In the genomic region with DNA sequence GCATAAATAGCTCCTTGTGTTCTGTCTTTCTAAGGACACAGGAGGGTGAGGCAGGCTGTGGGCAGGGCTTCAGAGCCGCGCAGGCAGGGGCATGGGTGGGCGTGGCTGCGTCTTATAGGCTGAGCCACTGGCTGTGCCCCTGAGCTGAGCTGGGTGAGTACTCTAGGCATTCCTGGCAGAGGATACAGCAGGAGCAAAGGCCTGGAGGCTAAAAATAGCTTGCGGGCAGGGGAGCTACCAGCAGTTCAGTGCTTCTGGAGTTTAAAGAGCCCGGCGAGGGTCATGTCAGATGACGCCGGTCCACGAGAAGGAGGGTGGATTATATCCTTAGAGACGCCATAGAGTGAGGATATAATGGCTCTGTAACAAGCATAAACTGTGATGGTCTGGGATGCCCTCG, we compare ENCODE assay signal across 10 cellular contexts. TPM values are rescaled to one million over a fixed set of nuclear protein-coding genes. Genes with fewer than 3 reads are reported as not detected.
DNase-seq lines count a peak whose midpoint lies in the region; ATAC-seq and TF ChIP-seq lines count a peak whose summit lies in the region.
"Had no signal": no experiment of that assay in that cellular context is flagged by ENCODE, and none has a peak within 500 bp of the region (broad histone marks: within the 10 kb centered on the region; RNA-seq: fewer than 3 reads in every experiment).

No MANE protein-coding gene starts in this region.

- no peak overlapping the region for H3K14ac ChIP-seq in mesenchymal stem cell (ENCODE audit: low read length in 2 of 2)

- 53% methylated on average over 12 of the region's 12 CpGs for WGBS in mesenchymal stem cell

- no peak overlapping the region for H2BK15ac ChIP-seq in mesenchymal stem cell (ENCODE audit: low read depth, poor library complexity, severe bottlenecking)

- H3K36me3 ChIP-seq in mesenchymal stem cell (ENCODE audit: control insufficient read depth in 1 of 2, insufficient read depth in 2 of 2, low read depth in 1 of 2, low read length in 2 of 2), result no peaks in the 10 kb centered on the region

- H2BK12ac ChIP-seq in mesenchymal stem cell (ENCODE audit: low read length in 2 of 2), result no peak overlapping the region

- no peak overlapping the region for H4K91ac ChIP-seq in mesenchymal stem cell (ENCODE audit: low read length)

- no peaks in the 10 kb centered on the region for H3K79me1 ChIP-seq in mesenchymal stem cell (replicated peaks; ENCODE audit: low read length, poor library complexity, severe bottlenecking)

- no peak overlapping the region for H3K4ac ChIP-seq in mesenchymal stem cell (ENCODE audit: low read depth in 1 of 2, low read length in 2 of 2)

- H3K18ac ChIP-seq in mesenchymal stem cell (ENCODE audit: low read depth in 1 of 2, low read length in 2 of 2), result no peak overlapping the region

- peaks cover 4 to 75% of the 10 kb centered on the region in 2 experiments for H3K27me3 ChIP-seq in mesenchymal stem cell (ENCODE audit: control insufficient read depth in 1 of 2, insufficient read depth in 1 of 2, low read length in 2 of 2)

- no peak overlapping the region for H2BK120ac ChIP-seq in mesenchymal stem cell (ENCODE audit: low read depth, low read length)

- DNase-seq in COLO829 (ENCODE audit: low spot score) (peak; percentile 54), NCI-H510A (lab: John Stamatoyannopoulos, UW) (peak; percentile 82), epithelial cell of esophagus (ENCODE audit: low read depth) (peak; percentile 21), mesenchymal stem cell (peak; percentile 77), T-helper 17 cell (no peak), nephron progenitor cell (no peak)
- no peak for DNase-seq in activated T-helper 2 cell treated with anti-CD3 and anti-CD28 coated beads, Interferon-gamma antibody, Interleukin-2, Interleukin-4, amounts not matched to agents 10 μg/mL and 5 μg/mL and 100 μg/mL, durations not matched to agents 14 hours and 24 hours and 36 hours (ENCODE audit: low spot score)
- no peak for DNase-seq in effector CD8-positive, alpha-beta T cell (lab: John Stamatoyannopoulos, UW)
- DNase-seq: activated CD4-positive, alpha-beta T cell treated with anti-CD3 and anti-CD28 coated beads, Interleukin-2, amount 50 U/mL, for 48 hours; Caco-2 had no signal

- no peak overlapping the region for H3K4me3 Mint-ChIP-seq in T-helper 17 cell
- H3K4me3 Mint-ChIP-seq in nephron progenitor cell, result no peak overlapping the region
- no peak overlapping the region for H3K4me3 Mint-ChIP-seq in activated T-helper 2 cell treated with anti-CD3 and anti-CD28 coated beads, Interferon-gamma antibody, Interleukin-2, Interleukin-4, amounts not matched to agents 10 μg/mL and 5 μg/mL and 100 μg/mL, durations not matched to agents 14 hours and 24 hours and 36 hours (ENCODE audit: low read depth)

- peak overlapping the region; percentile 17 for H3K4me2 ChIP-seq in mesenchymal stem cell (ENCODE audit: low read length, poor library complexity, severe bottlenecking)

- no peak for ATAC-seq in T-helper 17 cell

- no peak overlapping the region for H3K27ac ChIP-seq in mesenchymal stem cell (ENCODE audit: low read length, poor library complexity, severe bottlenecking)

- H3K4me1 Mint-ChIP-seq in T-helper 17 cell, result peaks cover 2% of the 10 kb centered on the region
- H3K4me1 Mint-ChIP-seq in nephron progenitor cell, result no peaks in the 10 kb centered on the region
- no peaks in the 10 kb centered on the region for H3K4me1 Mint-ChIP-seq in activated T-helper 2 cell treated with anti-CD3 and anti-CD28 coated beads, Interferon-gamma antibody, Interleukin-2, Interleukin-4, amounts not matched to agents 10 μg/mL and 5 μg/mL and 100 μg/mL, durations not matched to agents 14 hours and 24 hours and 36 hours (ENCODE audit: low read depth)

- H2BK5ac ChIP-seq in mesenchymal stem cell (ENCODE audit: low read depth, low read length, poor library complexity, severe bottlenecking), result no peak overlapping the region

- H3K27ac Mint-ChIP-seq in T-helper 17 cell, result no peak overlapping the region
- H3K27ac Mint-ChIP-seq in nephron progenitor cell, result no peak overlapping the region
- H3K27ac Mint-ChIP-seq in activated T-helper 2 cell treated with anti-CD3 and anti-CD28 coated beads, Interferon-gamma antibody, Interleukin-2, Interleukin-4, amounts not matched to agents 10 μg/mL and 5 μg/mL and 100 μg/mL, durations not matched to agents 14 hours and 24 hours and 36 hours, result no peak overlapping the region

- no peak overlapping the region for H3K4me3 ChIP-seq in epithelial cell of esophagus (ENCODE audit: low read length)
- H3K4me3 ChIP-seq in mesenchymal stem cell (ENCODE audit: insufficient read depth in 1 of 2, low read depth in 1 of 2, low read length in 2 of 2), result peak overlapping the region in 1 of 2 experiments; percentile 24

- H3K9me3 ChIP-seq in mesenchymal stem cell (ENCODE audit: control insufficient read depth, low read length), result peaks cover 30% of the 10 kb centered on the region
- peaks cover 6% of the 10 kb centered on the region for H3K9me3 ChIP-seq in T-helper 17 cell (ENCODE audit: control insufficient read depth, low read length, poor library complexity, severe bottlenecking)
- H3K9me3 ChIP-seq: Caco-2 had no signal

- no peak overlapping the region for H3K9ac ChIP-seq in mesenchymal stem cell (ENCODE audit: low read length)

- H4K8ac ChIP-seq in mesenchymal stem cell (ENCODE audit: low read length), result no peak overlapping the region

- intact Hi-C loops in activated T-helper 2 cell treated with anti-CD3 and anti-CD28 coated beads, Interferon-gamma antibody, Interleukin-2, Interleukin-4, amounts not matched to agents 10 μg/mL and 5 μg/mL and 100 μg/mL, durations not matched to agents 14 hours and 24 hours and 36 hours (cut with micrococcal nuclease), result no loop called here

- peaks cover 22% of the 10 kb centered on the region for H3K27me3 Mint-ChIP-seq in T-helper 17 cell
- H3K27me3 Mint-ChIP-seq in nephron progenitor cell (ENCODE audit: low read depth, poor library complexity), result peaks cover 16% of the 10 kb centered on the region
- peaks cover 6% of the 10 kb centered on the region for H3K27me3 Mint-ChIP-seq in activated T-helper 2 cell treated with anti-CD3 and anti-CD28 coated beads, Interferon-gamma antibody, Interleukin-2, Interleukin-4, amounts not matched to agents 10 μg/mL and 5 μg/mL and 100 μg/mL, durations not matched to agents 14 hours and 24 hours and 36 hours (ENCODE audit: low read depth)

- H3K36me3 Mint-ChIP-seq in T-helper 17 cell (ENCODE audit: low read depth), result no peaks in the 10 kb centered on the region
- no peaks in the 10 kb centered on the region for H3K36me3 Mint-ChIP-seq in nephron progenitor cell (ENCODE audit: low read depth)
- H3K36me3 Mint-ChIP-seq in activated T-helper 2 cell treated with anti-CD3 and anti-CD28 coated beads, Interferon-gamma antibody, Interleukin-2, Interleukin-4, amounts not matched to agents 10 μg/mL and 5 μg/mL and 100 μg/mL, durations not matched to agents 14 hours and 24 hours and 36 hours (ENCODE audit: low read depth), result no peaks in the 10 kb centered on the region

- no peak overlapping the region for H2AFZ ChIP-seq in mesenchymal stem cell (ENCODE audit: low read depth, low read length)

- H3K9me3 Mint-ChIP-seq in nephron progenitor cell, result peaks cover 37% of the 10 kb centered on the region
- H3K9me3 Mint-ChIP-seq in activated T-helper 2 cell treated with anti-CD3 and anti-CD28 coated beads, Interferon-gamma antibody, Interleukin-2, Interleukin-4, amounts not matched to agents 10 μg/mL and 5 μg/mL and 100 μg/mL, durations not matched to agents 14 hours and 24 hours and 36 hours, result peaks cover 19% of the 10 kb centered on the region

- no peak overlapping the region for H2AK5ac ChIP-seq in mesenchymal stem cell (ENCODE audit: low read length, severe bottlenecking)

- no peak overlapping the region for H3K23ac ChIP-seq in mesenchymal stem cell (ENCODE audit: low read length in 2 of 2)

- TF ChIP-seq CTCF in epithelial cell of esophagus (IDR thresholded peaks at IDR 0.05; ENCODE audit: insufficient read depth, low read depth, low read length, missing control alignments) (no peak), nephron progenitor cell (IDR thresholded peaks at IDR 0.05) (no peak)

- H3K4me1 ChIP-seq in mesenchymal stem cell (ENCODE audit: control insufficient read depth, insufficient read depth, low read depth, low read length), result peaks cover 2% of the 10 kb centered on the region

RNA-seq across cellular contexts. Expression of gene PDIA6, which starts 31.5 kb away (rescaled TPM):
- 406 TPM for polyA plus RNA-seq in mesenchymal stem cell (2013, experiment 1 of 2)
- 415 TPM for polyA plus RNA-seq in mesenchymal stem cell (2013, experiment 2 of 2)
- total RNA-seq in T-helper 17 cell, result 10 to 100 TPM; 53.3 to 57.4 TPM
- 210 and 211 TPM in 2 replicates for total RNA-seq in activated T-helper 2 cell treated with anti-CD3 and anti-CD28 coated beads, Interferon-gamma antibody, Interleukin-2, Interleukin-4, amounts not matched to agents 10 μg/mL and 5 μg/mL and 100 μg/mL, durations not matched to agents 14 hours and 24 hours and 36 hours

Comparison
In these comparisons a context has a peak if more than half of its experiments do, and no peak if none do; other contexts are left out.
1. DNase-seq: peak in COLO829 (single experiment), NCI-H510A (single experiment), epithelial cell of esophagus (single experiment) and mesenchymal stem cell (single experiment); none in T-helper 17 cell (0 of 3), nephron progenitor cell (single experiment), activated T-helper 2 cell treated with anti-CD3 and anti-CD28 coated beads, Interferon-gamma antibody, Interleukin-2, Interleukin-4, amounts not matched to agents 10 μg/mL and 5 μg/mL and 100 μg/mL, durations not matched to agents 14 hours and 24 hours and 36 hours (single experiment) and effector CD8-positive, alpha-beta T cell (single experiment).